ENCODE assay signal across 8 cellular contexts in genomic region chr1:54355931-54356679, GRCh38. TPM values are rescaled to one million over a fixed set of nuclear protein-coding genes. Genes with fewer than 3 reads are reported as not detected.
DNase-seq lines count a peak whose midpoint lies in the region; ATAC-seq, FAIRE-seq and TF ChIP-seq lines count a peak whose summit lies in the region.

No MANE protein-coding gene starts in this region.

- no peak overlapping the region for H3K27ac ChIP-seq in coronary artery
- H3K27ac ChIP-seq in small intestine (ENCODE audit: low read depth in 1 of 2, low read length in 1 of 2): peak overlapping the region; percentile 26 to 39

- no peak for FAIRE-seq in small intestine (lab: Jason Lieb, UNC)

- H3K27me3 ChIP-seq in small intestine (ENCODE audit: control insufficient read depth in 2 of 2, insufficient read depth in 2 of 2, low read length in 2 of 2): no peaks in the 10 kb centered on the region

- H3K4me3 ChIP-seq in coronary artery: peak overlapping the region; percentile 19
- H3K4me3 ChIP-seq in small intestine (ENCODE audit: low read depth in 1 of 2, low read length in 2 of 2): peak overlapping the region in 1 of 2 donors; percentile 21

- no peaks in the 10 kb centered on the region for H3K36me3 ChIP-seq in small intestine (ENCODE audit: control insufficient read depth in 2 of 2, insufficient read depth in 2 of 2, low read length in 2 of 2)

- peak; percentile 28 for DNase-seq in SIG-M5 treated with dmso at 0.1 percent for 504 hours (lab: John Stamatoyannopoulos, UW; ENCODE audit: unreplicated experiment)
- no peak for DNase-seq in SIG-M5 (lab: John Stamatoyannopoulos, UW)
- DNase-seq in NCI-H2171 treated with DMSO at 0.1 percent for 48 hours (lab: John Stamatoyannopoulos, UW): peak; percentile 92
- DNase-seq in coronary artery (ENCODE audit: low spot score): no peak
- peak; percentile 64 for DNase-seq in small intestine
- no peak for DNase-seq in inferior parietal cortex (ENCODE audit: extremely low spot score)
- DNase-seq in stimulated activated CD8-positive, alpha-beta memory T cell treated with anti-CD3 and anti-CD28 coated beads, Interleukin-4, amount 100 ng/mL, for 48 hours: no peak

- H3K4me1 ChIP-seq in small intestine (ENCODE audit: control insufficient read depth in 2 of 2, insufficient read depth in 1 of 2, low read depth in 1 of 2, low read length in 1 of 2): peaks cover 2 to 5% of the 10 kb centered on the region in 2 donors

- H3K9me3 ChIP-seq in small intestine (ENCODE audit: control insufficient read depth, low read depth): no peaks in the 10 kb centered on the region

- no peak for ATAC-seq in GM18870 (IDR thresholded peaks at IDR 0.05; ENCODE audit: unreplicated experiment)

- 5 to 34% (median 33%) methylated on average over 31 of the region's 31 CpGs for WGBS in small intestine, 3 donors

- no peak for TF ChIP-seq CTCF in coronary artery (IDR thresholded peaks at IDR 0.05)

RNA-seq across cellular contexts. Expression of gene SSBP3, which starts 50.1 kb away (rescaled TPM):
- 10 to 100 TPM; 24.2 to 38.7 (median 25.7) TPM for polyA plus RNA-seq in small intestine

Comparison
In these comparisons a context has a peak if more than half of its experiments do, and no peak if none do; other contexts are left out.
1. DNase-seq: peak in SIG-M5 treated with dmso at 0.1 percent for 504 hours (single experiment), NCI-H2171 treated with DMSO at 0.1 percent for 48 hours (single experiment) and small intestine (single experiment); none in SIG-M5 (single experiment), coronary artery (single experiment), inferior parietal cortex (single experiment) and stimulated activated CD8-positive, alpha-beta memory T cell treated with anti-CD3 and anti-CD28 coated beads, Interleukin-4, amount 100 ng/mL, for 48 hours (single experiment).
2. H3K27ac ChIP-seq: peak in small intestine (2 of 2); none in coronary artery (0 of 2).